1 cellular context compared by ENCODE assay signal in genomic region chr11:116375221-116375620, GRCh38.
TF ChIP-seq lines count a peak whose summit lies in the region.

No MANE protein-coding gene starts in this region.

TF ChIP-seq in SK-N-SH treated with all-trans-retinoic acid at 6 μM for 48 hours, 23 proteins besides CTCF, POLR2A, EP300 and RAD21 (continued from another document):
- no peak for TF ChIP-seq CSRNP3 (CRISPR knock-in tag; IDR thresholded peaks at IDR 0.05)
- TF ChIP-seq ZFP3 (CRISPR knock-in tag; IDR thresholded peaks at IDR 0.05): no peak
- TF ChIP-seq, protein P1, sequence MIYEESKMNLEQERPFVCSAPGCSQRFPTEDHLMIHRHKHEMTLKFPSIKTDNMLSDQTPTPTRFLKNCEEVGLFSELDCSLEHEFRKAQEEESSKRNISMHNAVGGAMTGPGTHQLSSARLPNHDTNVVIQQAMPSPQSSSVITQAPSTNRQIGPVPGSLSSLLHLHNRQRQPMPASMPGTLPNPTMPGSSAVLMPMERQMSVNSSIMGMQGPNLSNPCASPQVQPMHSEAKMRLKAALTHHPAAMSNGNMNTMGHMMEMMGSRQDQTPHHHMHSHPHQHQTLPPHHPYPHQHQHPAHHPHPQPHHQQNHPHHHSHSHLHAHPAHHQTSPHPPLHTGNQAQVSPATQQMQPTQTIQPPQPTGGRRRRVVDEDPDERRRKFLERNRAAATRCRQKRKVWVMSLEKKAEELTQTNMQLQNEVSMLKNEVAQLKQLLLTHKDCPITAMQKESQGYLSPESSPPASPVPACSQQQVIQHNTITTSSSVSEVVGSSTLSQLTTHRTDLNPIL (CRISPR knock-in tag; IDR thresholded peaks at IDR 0.05; ENCODE audit: low read depth): no peak
- no peak for TF ChIP-seq GLIS3 (CRISPR knock-in tag; IDR thresholded peaks at IDR 0.05)
- no peak for TF ChIP-seq ZNF565 (CRISPR knock-in tag; conservative IDR thresholded peaks at IDR 0.05; ENCODE audit: low read depth)
- no peak for TF ChIP-seq OSR1 (CRISPR knock-in tag; IDR thresholded peaks at IDR 0.05)
- TF ChIP-seq TOX (CRISPR knock-in tag; IDR thresholded peaks at IDR 0.05; ENCODE audit: borderline replicate concordance): no peak
TF ChIP-seq in SK-N-SH treated with all-trans-retinoic acid at 6 μM for 48 hours: peak in this region for 0.
